ENCODE assay signal across 20 cellular contexts in genomic region chr12:132518354-132518992, GRCh38. TPM values are rescaled to one million over a fixed set of nuclear protein-coding genes. Genes with fewer than 3 reads are reported as not detected.
A peak's percentile ranks its signal among the peaks of the same experiment; 100 is the strongest.
DNase-seq lines count a peak whose midpoint lies in the region; ATAC-seq, FAIRE-seq and TF ChIP-seq lines count a peak whose summit lies in the region.
"Had no signal": no experiment of that assay in that cellular context is flagged by ENCODE, and none has a peak within 500 bp of the region (broad histone marks: within the 10 kb centered on the region; RNA-seq: fewer than 3 reads in every experiment).

No MANE protein-coding gene starts in this region.

- H2BK15ac ChIP-seq in IMR-90 (ENCODE audit: low read depth, low read length) (no peak overlapping the region), H1 (ENCODE audit: low read length) (no peak overlapping the region)

- TF ChIP-seq EP300 in H1 (IDR thresholded peaks at IDR 0.05; ENCODE audit: borderline replicate concordance in 1 of 2, low read depth in 2 of 2, low read length in 2 of 2) = no peak

- FAIRE-seq in H1 (lab: Jason Lieb, UNC) = no peak
- FAIRE-seq: GM18507 had no signal

- intact Hi-C loops in CD4-positive, alpha-beta memory T cell (cut with micrococcal nuclease) = no loop called here
- intact Hi-C loops in IMR-90 (cut with micrococcal nuclease) = no loop called here

- H3K27ac Mint-ChIP-seq in CD4-positive, alpha-beta memory T cell = peak overlapping the region in 5 of 7 donors; percentile 38 to 92 (median 65)
- peak overlapping the region; percentile 62 for H3K27ac Mint-ChIP-seq in stimulated activated naive B cell treated with anti-CD40 and anti-IgM and Interleukin-4, amounts not matched to agents 10 μg/mL and 1 μg/mL and 100 μg/mL, for 72 hours
- H3K27ac Mint-ChIP-seq: CD4-positive, alpha-beta T cell; GM23338 had no signal

- no peak overlapping the region for H3K4me3 ChIP-seq in CD4-positive, alpha-beta memory T cell (ENCODE audit: low read length in 2 of 2)
- no peak overlapping the region for H3K4me3 ChIP-seq in IMR-90 (ENCODE audit: insufficient read depth, low read depth, low read length)
- H3K4me3 ChIP-seq in H1 (ENCODE audit: extremely low read depth in 1 of 4, insufficient read depth in 2 of 4, low read depth in 3 of 4, low read length in 4 of 4) = no peak overlapping the region
- H3K4me3 ChIP-seq: GM23338, Peyer's patch, SJCRH30 had no signal

- CTCF ChIA-PET in CD4-positive, alpha-beta memory T cell (lab: Charles Lee; ENCODE audit: partially characterized antibody) = interaction anchor here (1.2 to 1.6 kb wide), 2 partner anchors 103 kb away, joined by 4 to 10 read pairs; no protein-coding TSS in a partner anchor
- CTCF ChIA-PET in IMR-90 (lab: Yijun Ruan, JAX) = no interaction called here
- CTCF ChIA-PET in H1 (lab: Charles Lee; ENCODE audit: partially characterized antibody) = interaction anchor here (0.6 to 3.0 kb wide), 16 partner anchors 10 to 236 kb away, joined by 3 to 26 read pairs (median 4); no protein-coding TSS in a partner anchor

- H3K18ac ChIP-seq in IMR-90 (ENCODE audit: low read depth, low read length) (no peak overlapping the region), H1 (ENCODE audit: extremely low read depth, low read length) (no peak overlapping the region)

- DNase-seq in CD4-positive, alpha-beta memory T cell = no peak
- DNase-seq in IMR-90 = no peak
- no peak for DNase-seq in H1 (ENCODE audit: low read depth in 1 of 2, low spot score in 2 of 2)
- no peak for DNase-seq in stimulated activated naive B cell treated with anti-CD40 and anti-IgM and Interleukin-4, amounts not matched to agents 10 μg/mL and 1 μg/mL and 100 μg/mL, for 72 hours
- no peak for DNase-seq in NCI-H1694 treated with DMSO at 0.1 percent for 48 hours (lab: John Stamatoyannopoulos, UW)
- no peak for DNase-seq in NCI-H1105 (lab: John Stamatoyannopoulos, UW)
- no peak for DNase-seq in HT-29 (ENCODE audit: low spot score)
- DNase-seq: BE2C, DMS 273 treated with DMSO at 0.1 percent for 48 hours, DMS79 treated with DMSO at 0.1 percent for 48 hours, KG1, NCI-H1092 treated with DMSO at 0.1 percent for 48 hours, NCI-H146, NCI-H2029 treated with DMSO at 0.1 percent for 48 hours, NCI-H2171, Peyer's patch had no signal

- H3K9ac ChIP-seq in IMR-90 (ENCODE audit: low read depth, low read length) = no peak overlapping the region
- no peak overlapping the region for H3K9ac ChIP-seq in H1 (replicated peaks in 1 of 4; ENCODE audit: extremely low read depth in 1 of 4, low read depth in 3 of 4, low read length in 3 of 4)

- no peak for TF ChIP-seq CTCF in IMR-90 (conservative IDR thresholded peaks at IDR 0.05; ENCODE audit: low read depth, low read length)
- TF ChIP-seq CTCF in H1 (IDR thresholded peaks at IDR 0.05; ENCODE audit: control extremely low read depth in 1 of 3, insufficient read depth in 1 of 3, low read depth in 1 of 3, low read length in 3 of 3) = no peak

- H3K27ac ChIP-seq in CD4-positive, alpha-beta memory T cell (ENCODE audit: low read depth, low read length) = no peak overlapping the region
- H3K27ac ChIP-seq in IMR-90 (ENCODE audit: insufficient read depth, low read length) (no peak overlapping the region), H1 (ENCODE audit: low read depth, low read length) (no peak overlapping the region)
- H3K27ac ChIP-seq: Peyer's patch, SJCRH30 had no signal

- peaks cover 14 to 31% (median 17%) of the 10 kb centered on the region in 4 donors for H3K4me1 Mint-ChIP-seq in CD4-positive, alpha-beta memory T cell
- peaks cover 29 to 50% of the 10 kb centered on the region in 2 donors for H3K4me1 Mint-ChIP-seq in stimulated activated naive B cell treated with anti-CD40 and anti-IgM and Interleukin-4, amounts not matched to agents 10 μg/mL and 1 μg/mL and 100 μg/mL, for 72 hours
- H3K4me1 Mint-ChIP-seq: GM23338 had no signal

- 0 out of 2 replicates have a peak, but pooled peaks cover 3% of the 10 kb centered on the region for H3K9me1 ChIP-seq in IMR-90 (ENCODE audit: insufficient read depth, low read length)

- H2BK120ac ChIP-seq in IMR-90 (ENCODE audit: low read depth, low read length) = no peak overlapping the region
- no peak overlapping the region for H2BK120ac ChIP-seq in H1 (replicated peaks; ENCODE audit: low read depth, low read length)

- H3K23ac ChIP-seq in IMR-90 (ENCODE audit: low read depth, low read length) (no peak overlapping the region), H1 (ENCODE audit: insufficient read length) (no peak overlapping the region)

- H4K20me1 ChIP-seq in IMR-90 (ENCODE audit: insufficient read depth, low read length) (peaks cover 29% of the 10 kb centered on the region), H1 (replicated peaks in 1 of 2; ENCODE audit: control insufficient read depth in 1 of 2, insufficient read depth in 2 of 2, low read length in 2 of 2) (peaks cover 10 to 25% of the 10 kb centered on the region in 2 experiments)

- H2BK20ac ChIP-seq in IMR-90 (ENCODE audit: low read depth, low read length) = no peak overlapping the region
- no peak overlapping the region for H2BK20ac ChIP-seq in H1 (ENCODE audit: low read length)

- TF ChIP-seq POLR2A in IMR-90 (IDR thresholded peaks at IDR 0.05; ENCODE audit: low read depth, low read length) = no peak
- no peak for TF ChIP-seq POLR2A in H1 (IDR thresholded peaks at IDR 0.05; ENCODE audit: control extremely low read depth in 1 of 2, low read depth in 2 of 2, low read length in 2 of 2)

- H3K4me3 Mint-ChIP-seq in CD4-positive, alpha-beta memory T cell = no peak overlapping the region
- H3K4me3 Mint-ChIP-seq in stimulated activated naive B cell treated with anti-CD40 and anti-IgM and Interleukin-4, amounts not matched to agents 10 μg/mL and 1 μg/mL and 100 μg/mL, for 72 hours = no peak overlapping the region
- H3K4me3 Mint-ChIP-seq: CD4-positive, alpha-beta T cell; GM23338 had no signal

- peaks cover 35 to 41% of the 10 kb centered on the region in 2 donors for H3K36me3 Mint-ChIP-seq in CD4-positive, alpha-beta memory T cell
- H3K36me3 Mint-ChIP-seq in stimulated activated naive B cell treated with anti-CD40 and anti-IgM and Interleukin-4, amounts not matched to agents 10 μg/mL and 1 μg/mL and 100 μg/mL, for 72 hours = peaks cover 50 to 52% of the 10 kb centered on the region in 2 donors

- TF ChIP-seq RAD21 in IMR-90 (IDR thresholded peaks at IDR 0.05; ENCODE audit: low read length) (no peak), H1 (IDR thresholded peaks at IDR 0.05 in 1 of 2, conservative IDR thresholded peaks at IDR 0.05 in 1 of 2; ENCODE audit: low read depth in 2 of 2, low read length in 2 of 2) (no peak)

- peaks cover 0 to 21% (median 5%) of the 10 kb centered on the region in 8 donors for H3K9me3 Mint-ChIP-seq in CD4-positive, alpha-beta memory T cell
- peaks cover 15 to 21% of the 10 kb centered on the region in 2 donors for H3K9me3 Mint-ChIP-seq in stimulated activated naive B cell treated with anti-CD40 and anti-IgM and Interleukin-4, amounts not matched to agents 10 μg/mL and 1 μg/mL and 100 μg/mL, for 72 hours

- dilution Hi-C loops in IMR-90 (cut with HindIII; ENCODE audit: low sequenced_read_pairs, unreplicated experiment) = no loop called here

- 0 out of 2 replicates have a peak overlapping the region, but pooled peaks have one; percentile 17 for H2BK12ac ChIP-seq in H1 (ENCODE audit: low read depth, low read length)

- no peaks in the 10 kb centered on the region for H3K36me3 ChIP-seq in CD4-positive, alpha-beta memory T cell (ENCODE audit: insufficient read depth, low read length)
- H3K36me3 ChIP-seq in IMR-90 (ENCODE audit: control insufficient read depth, insufficient read depth, low read length) (peaks cover 12% of the 10 kb centered on the region), H1 (ENCODE audit: control insufficient read depth in 2 of 4, insufficient read depth in 4 of 4, low read length in 3 of 4) (no peaks in the 10 kb centered on the region)
- H3K36me3 ChIP-seq: BE2C, SJCRH30 had no signal

- H3K27me3 Mint-ChIP-seq in CD4-positive, alpha-beta memory T cell = no peaks in the 10 kb centered on the region
- H3K27me3 Mint-ChIP-seq in stimulated activated naive B cell treated with anti-CD40 and anti-IgM and Interleukin-4, amounts not matched to agents 10 μg/mL and 1 μg/mL and 100 μg/mL, for 72 hours = no peaks in the 10 kb centered on the region
- H3K27me3 Mint-ChIP-seq: CD4-positive, alpha-beta T cell had no signal

- H4K91ac ChIP-seq in IMR-90 (ENCODE audit: insufficient read depth, low read depth, low read length) (no peak overlapping the region), H1 (replicated peaks; ENCODE audit: insufficient read length, low read length) (no peak overlapping the region)

- H2AK5ac ChIP-seq in IMR-90 (ENCODE audit: low read depth, low read length) (no peak overlapping the region), H1 (ENCODE audit: low read depth, low read length) (peak overlapping the region; percentile 75; the same call in 1 of the 2 replicates)

- H2BK5ac ChIP-seq in IMR-90 (ENCODE audit: low read depth, low read length, poor library complexity, severe bottlenecking) (peak overlapping the region; percentile 51), H1 (ENCODE audit: low read depth, low read length) (peak overlapping the region; percentile 24; the same call in 1 of the 2 replicates)

- WGBS in IMR-90 (ENCODE audit: extremely low coverage in 2 of 2, insufficient read length in 1 of 2), 2 experiments = 94% methylated on average over 5 of the region's 7 CpGs; no CpG with 5 or more reads in 1 of the 2 experiments
- 84% methylated on average over 7 of the region's 7 CpGs; no CpG with 5 or more reads in 1 of the 2 experiments for WGBS in H1 (ENCODE audit: extremely low coverage in 1 of 2, insufficient coverage in 1 of 2, insufficient read length in 1 of 2, insufficient replicate concordance in 2 of 2, low coverage in 1 of 2, low lambda C conversion rate in 2 of 2, missing lambda C conversion rate in 1 of 2), 2 experiments

- H3K4me2 ChIP-seq in IMR-90 (ENCODE audit: low read depth, low read length) (no peak overlapping the region), H1 (ENCODE audit: insufficient read depth in 1 of 2, low read depth in 2 of 2, low read length in 2 of 2) (no peak overlapping the region)
- H3K4me2 ChIP-seq: GM23338 had no signal

- H4K8ac ChIP-seq in IMR-90 (ENCODE audit: low read depth in 2 of 2, low read length in 2 of 2) = no peak overlapping the region
- H4K8ac ChIP-seq in H1 (ENCODE audit: extremely low read depth, insufficient read depth, low read length) = no peak overlapping the region

- H3K27me3 ChIP-seq in CD4-positive, alpha-beta memory T cell (ENCODE audit: insufficient read depth, low read length) = no peaks in the 10 kb centered on the region
- H3K27me3 ChIP-seq in IMR-90 (ENCODE audit: control insufficient read depth, insufficient read depth, low read length) (no peaks in the 10 kb centered on the region), H1 (replicated peaks in 1 of 4; ENCODE audit: control insufficient read depth in 3 of 4, extremely low read depth in 1 of 4, insufficient read depth in 3 of 4, low read length in 3 of 4) (peaks cover 0 to 36% (median 26%) of the 10 kb centered on the region in 4 experiments; a peak in 6 of 7 replicates)
- H3K27me3 ChIP-seq: BE2C, Peyer's patch, SJCRH30 had no signal

- peaks cover 8% of the 10 kb centered on the region for H3K23me2 ChIP-seq in H1 (ENCODE audit: low read depth, low read length)

- H3K14ac ChIP-seq in IMR-90 (replicated peaks; ENCODE audit: low read depth, low read length) (no peak overlapping the region), H1 (ENCODE audit: insufficient read length) (no peak overlapping the region)

- H3K4me1 ChIP-seq in CD4-positive, alpha-beta memory T cell (ENCODE audit: insufficient read depth, low read length) = peaks cover 5% of the 10 kb centered on the region
- H3K4me1 ChIP-seq in IMR-90 (ENCODE audit: control insufficient read depth, insufficient read depth, low read length) (no peaks in the 10 kb centered on the region), H1 (replicated peaks in 1 of 4; ENCODE audit: control insufficient read depth in 3 of 4, insufficient read depth in 4 of 4, low read length in 3 of 4) (no peaks in the 10 kb centered on the region; a peak in 1 of 7 replicates)
- H3K4me1 ChIP-seq: BE2C, SJCRH30 had no signal

- H3K79me1 ChIP-seq in IMR-90 (ENCODE audit: low read depth in 1 of 2, low read length in 2 of 2) = peaks cover 16 to 18% of the 10 kb centered on the region in 2 experiments; a peak in 3 of 4 replicates
- peaks cover 3% of the 10 kb centered on the region; the same call in 1 of the 2 replicates for H3K79me1 ChIP-seq in H1 (ENCODE audit: low read depth, low read length)

- H3K56ac ChIP-seq in IMR-90 (ENCODE audit: extremely low read depth, insufficient read depth, low read length) (no peak overlapping the region), H1 (replicated peaks; ENCODE audit: insufficient read length, low read depth, low read length) (no peak overlapping the region)

- H2AFZ ChIP-seq in IMR-90 (replicated peaks; ENCODE audit: low read length, poor library complexity) (no peak overlapping the region), H1 (ENCODE audit: low read length) (no peak overlapping the region)
- H2AFZ ChIP-seq: GM23338 had no signal

- no TSS peak for BruUV-seq in IMR-90 (replicated peaks; lab: Mats Ljungman, UMichigan)

- H4K5ac ChIP-seq in IMR-90 (ENCODE audit: low read depth, low read length) = no peak overlapping the region
- no peak overlapping the region for H4K5ac ChIP-seq in H1 (ENCODE audit: insufficient read length, low read depth, low read length)

- POLR2A ChIA-PET in CD4-positive, alpha-beta memory T cell (lab: Charles Lee; ENCODE audit: partially characterized antibody) = interaction anchor here (1.4 kb wide), 1 partner anchor 15 kb away, joined by 5 read pairs; no protein-coding TSS in a partner anchor
- POLR2A ChIA-PET in IMR-90 (lab: Charles Lee; ENCODE audit: unreplicated experiment) = no interaction called here
- POLR2A ChIA-PET in H1 (lab: Charles Lee; ENCODE audit: partially characterized antibody) = interaction anchor here (0.6 kb wide), 1 partner anchor 68 kb away, joined by 3 read pairs; no protein-coding TSS in a partner anchor

- no peaks in the 10 kb centered on the region for H3K79me2 ChIP-seq in H1 (ENCODE audit: control insufficient read depth in 1 of 2, insufficient read depth in 2 of 2, low read length in 2 of 2)

- H2AK9ac ChIP-seq in IMR-90 (replicated peaks; ENCODE audit: low read depth, low read length, poor library complexity) = no peak overlapping the region

- no peak overlapping the region for H3K4ac ChIP-seq in IMR-90 (ENCODE audit: low read depth, low read length)
- H3K4ac ChIP-seq in H1 (replicated peaks; ENCODE audit: insufficient read length, low read depth, low read length) = no peak overlapping the region

- no peaks in the 10 kb centered on the region for H3K9me3 ChIP-seq in CD4-positive, alpha-beta memory T cell (ENCODE audit: control insufficient read depth in 1 of 2, low read length in 2 of 2)
- no peaks in the 10 kb centered on the region; the same call in 1 of the 2 replicates for H3K9me3 ChIP-seq in IMR-90 (ENCODE audit: control insufficient read depth, insufficient read depth, low read length)
- peaks cover 10 to 15% of the 10 kb centered on the region in 2 experiments for H3K9me3 ChIP-seq in H1 (ENCODE audit: insufficient read depth in 2 of 2, low read depth in 1 of 2, low read length in 1 of 2)
- H3K9me3 ChIP-seq: BE2C, Peyer's patch, SJCRH30 had no signal

- ATAC-seq in IMR-90 (ENCODE audit: low read depth) = no peak
- ATAC-seq in stimulated activated naive B cell treated with anti-CD40 and anti-IgM and Interleukin-4, amounts not matched to agents 10 μg/mL and 1 μg/mL and 100 μg/mL, for 72 hours (replicated peaks) = no peak

- in situ Hi-C loops in IMR-90 (cut with MboI; ENCODE audit: low sequenced_read_pairs) = no loop called here

RNA-seq across cellular contexts. Expression of gene FBRSL1, which starts 28.5 kb away (rescaled TPM):
- 100 to 1,000 TPM in 1 of 2 experiments, 10 to 100 TPM in 1; 97.3 to 101 TPM for total RNA-seq in CD4-positive, alpha-beta memory T cell
- polyA plus RNA-seq in CD4-positive, alpha-beta memory T cell = 1 to 10 TPM in 1 of 2 donors, not detected in 1; 3.1 TPM
- 0.36 and 0.83 TPM in 2 replicates for total RNA-seq in IMR-90 (2012; rRNA removed)
- 10.8 and 12.9 TPM in 2 replicates for polyA plus RNA-seq in IMR-90 (2012; rRNA removed)
- polyA plus RNA-seq in IMR-90 (2012; cell fraction: cytosol; rRNA removed) = 9.9 and 14.5 TPM in 2 replicates
- polyA plus RNA-seq in IMR-90 (2012; cell fraction: nucleus; rRNA removed; ENCODE audit: low replicate concordance) = 30.2 and 71.7 TPM in 2 replicates
- total RNA-seq in H1 (2021; fragmentation: NEBNext Ultra II Directional; extraction: Animal tissue kit (Norgen Biotek cat#: 25700)) = 109 and 123 TPM in 2 replicates
- polyA plus RNA-seq in H1 (2011; rRNA removed) = 18.4 and 78.9 TPM in 2 replicates
- polyA plus RNA-seq in H1 (2011; cell fraction: cytosol; rRNA removed) = 13.8 TPM
- 51.7 TPM for polyA plus RNA-seq in H1 (2011; cell fraction: nucleus; rRNA removed)
- 70.6 to 100 TPM (median 74.4 TPM) in 4 replicates for polyA plus RNA-seq in H1 (2012, experiment 1 of 2)
- 111 TPM for polyA plus RNA-seq in H1 (2012, experiment 2 of 2)
- polyA plus RNA-seq in H1 (2013, experiment 1 of 2) = 79.0 TPM
- 73.0 TPM for polyA plus RNA-seq in H1 (2013, experiment 2 of 2)
- polyA minus RNA-seq in H1 (2011; rRNA and poly(A)+ RNA removed) = 1.7 and 39.3 TPM in 2 replicates
- polyA minus RNA-seq in H1 (2011; cell fraction: cytosol; rRNA and poly(A)+ RNA removed) = 52.3 TPM
- 28.5 TPM for polyA minus RNA-seq in H1 (2011; cell fraction: nucleus; rRNA and poly(A)+ RNA removed)
- total RNA-seq in HT-29 (2014; rRNA removed; shearing (Covaris generic)) = 51.3 and 56.0 TPM in 2 replicates

Comparison
In these comparisons a context has a peak if more than half of its experiments do, and no peak if none do; other contexts are left out.
1. RNA of gene FBRSL1, which starts 28.5 kb away (total RNA-seq): 109 to 123 TPM in H1, 97.3 to 101 TPM in CD4-positive, alpha-beta memory T cell and 51.3 to 56.0 TPM in HT-29; 0.36 to 0.83 TPM in IMR-90; every median in the first group is over 10 times any median in the second.